In the genomic region with DNA sequence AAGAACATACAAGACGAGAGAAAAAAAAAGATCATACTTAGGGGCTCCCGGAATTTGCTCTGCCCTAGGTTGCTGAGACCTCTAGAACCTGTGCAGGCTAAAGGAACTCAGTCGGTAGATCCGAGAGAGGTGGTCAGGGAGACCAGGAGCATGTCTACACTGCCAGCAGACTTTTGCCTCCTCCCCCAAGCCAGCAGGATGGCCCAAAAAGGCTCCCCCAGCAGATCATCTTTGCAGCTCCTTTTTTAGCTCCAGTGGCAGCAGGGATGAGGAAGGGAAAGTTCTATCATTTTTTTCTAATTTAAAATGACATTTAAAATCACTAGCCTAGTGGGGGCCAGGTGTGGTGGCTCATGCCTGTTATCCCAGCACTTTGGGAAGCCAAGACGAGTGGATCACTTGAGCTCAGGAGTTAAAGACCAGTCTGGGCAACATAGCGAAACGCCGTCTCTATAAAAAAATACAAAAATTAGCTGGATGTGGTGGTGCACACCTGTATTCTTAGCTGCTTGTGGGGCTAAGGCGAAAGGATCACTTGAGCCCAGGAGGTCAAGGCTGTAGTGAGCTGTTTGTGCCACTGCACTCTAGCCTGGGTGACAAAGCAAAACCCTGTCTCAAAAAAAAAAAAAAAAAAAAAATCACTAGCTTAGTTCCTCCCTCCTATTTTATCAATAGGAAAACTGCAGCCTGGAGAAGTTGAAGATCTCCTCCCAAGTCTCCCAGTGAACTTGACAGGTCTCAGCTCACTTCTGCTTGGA, we compare ENCODE assay signal across 9 cellular contexts.
DNase-seq lines count a peak whose midpoint lies in the region; ATAC-seq, FAIRE-seq and TF ChIP-seq lines count a peak whose summit lies in the region.
"Had no signal": no experiment of that assay in that cellular context is flagged by ENCODE, and none has a peak within 500 bp of the region (broad histone marks: within the 10 kb centered on the region; RNA-seq: fewer than 3 reads in every experiment).

No MANE protein-coding gene starts in this region.

- no peak for FAIRE-seq in HepG2 (lab: Jason Lieb, UNC)

- peak overlapping the region; percentile 33; the same call in 1 of the 2 replicates for H3K4me2 ChIP-seq in HepG2 (ENCODE audit: low read depth, low read length)

- peaks cover 16% of the 10 kb centered on the region for H4K20me1 ChIP-seq in HepG2 (ENCODE audit: insufficient read depth, low read length)

- H3K4me1 Mint-ChIP-seq in naive B cell, result peaks cover 57 to 82% (median 66%) of the 10 kb centered on the region in 3 donors

- CTCF ChIA-PET in HepG2 (lab: Yijun Ruan, JAX; ENCODE audit: low intra/inter-chr PET ratio, low total read pairs), result no interaction called here

- H3K27me3 Mint-ChIP-seq in naive B cell, result no peaks in the 10 kb centered on the region

- in situ Hi-C loops in HepG2 (cut with HindIII; ENCODE audit: extremely low pct_ligation_motif_present, low pct_unique_long_range_greater_than_20kb), result no loop called here

- H3K9me3 Mint-ChIP-seq in naive B cell, result no peaks in the 10 kb centered on the region

- H3K9ac ChIP-seq in HepG2 (ENCODE audit: insufficient read depth, low read depth, low read length), result peak overlapping the region; percentile 13

- BruUV-seq in HepG2 (replicated peaks; lab: Mats Ljungman, UMichigan), result no TSS peak

- TF ChIP-seq POLR2A in HepG2 (IDR thresholded peaks at IDR 0.05; ENCODE audit: insufficient read depth in 1 of 2, low read depth in 2 of 2, low read length in 2 of 2), result no peak
- no peak for TF ChIP-seq POLR2A in right lobe of liver (IDR thresholded peaks at IDR 0.05)
- TF ChIP-seq POLR2A in body of pancreas (IDR thresholded peaks at IDR 0.05), result no peak

- WGBS in HepG2 (ENCODE audit: low lambda C conversion rate), result 93% methylated on average over 9 of the region's 9 CpGs
- 75% methylated on average over 9 of the region's 9 CpGs for WGBS in right lobe of liver (ENCODE audit: insufficient coverage, low coverage, low lambda C conversion rate, missing lambda C conversion rate)
- 63 to 77% methylated on average over 9 of the region's 9 CpGs for WGBS in body of pancreas, 2 donors

- peak overlapping the region; percentile 88 to 96 (median 93) for H3K27ac Mint-ChIP-seq in naive B cell

- H2AFZ ChIP-seq in HepG2 (ENCODE audit: low read length), result no peak overlapping the region

- peaks cover 0 to 2% of the 10 kb centered on the region in 2 experiments; a peak in 2 of 5 replicates for H3K36me3 ChIP-seq in HepG2 (replicated peaks in 1 of 2; ENCODE audit: control insufficient read depth in 1 of 2, insufficient read depth in 2 of 2, low read length in 2 of 2)
- H3K36me3 ChIP-seq in right lobe of liver, result no peaks in the 10 kb centered on the region
- no peaks in the 10 kb centered on the region for H3K36me3 ChIP-seq in body of pancreas (replicated peaks in 1 of 2; ENCODE audit: insufficient read depth in 1 of 2, low read depth in 2 of 2)

- no peaks in the 10 kb centered on the region for H3K27me3 ChIP-seq in HepG2 (ENCODE audit: control insufficient read depth in 1 of 2, insufficient read depth in 2 of 2, low read length in 2 of 2)
- no peaks in the 10 kb centered on the region for H3K27me3 ChIP-seq in right lobe of liver
- no peaks in the 10 kb centered on the region for H3K27me3 ChIP-seq in body of pancreas

- peaks cover 55% of the 10 kb centered on the region for H3K79me2 ChIP-seq in HepG2 (ENCODE audit: insufficient read depth, low read length)

- H3K4me1 ChIP-seq in HepG2 (ENCODE audit: insufficient read depth, low read length) (peaks cover 79% of the 10 kb centered on the region), right lobe of liver (peaks cover 0 to 51% (median 27%) of the 10 kb centered on the region in 4 donors), body of pancreas (peaks cover 83% of the 10 kb centered on the region)

- H3K4me3 Mint-ChIP-seq in naive B cell, result peak overlapping the region; percentile 62 to 86 (median 80)

- TF ChIP-seq EP300 in HepG2 (IDR thresholded peaks at IDR 0.05; ENCODE audit: low read depth in 2 of 2, low read length in 2 of 2) (no peak), HepG2 (CRISPR knock-in tag; IDR thresholded peaks at IDR 0.05; ENCODE audit: borderline replicate concordance) (no peak)

- H3K27ac ChIP-seq in HepG2 (ENCODE audit: extremely low read length, insufficient read depth, low read length) (peak overlapping the region; percentile 24), right lobe of liver (peak overlapping the region in 1 of 3 donors; percentile 62), body of pancreas (peak overlapping the region; percentile 66 to 94 (median 94))

- no peak for TF ChIP-seq RAD21 in HepG2 (CRISPR knock-in tag; IDR thresholded peaks at IDR 0.05)

- H3K36me3 Mint-ChIP-seq in naive B cell, result no peaks in the 10 kb centered on the region

- POLR2A ChIA-PET in HepG2 (lab: Yijun Ruan, JAX), result interaction anchor here (1.1 to 3.1 kb wide), 4 partner anchors 9 to 34 kb away, joined by 3 to 13 read pairs (median 3); no protein-coding TSS in a partner anchor

- no peaks in the 10 kb centered on the region for H3K9me3 ChIP-seq in HepG2 (ENCODE audit: low read length)
- no peaks in the 10 kb centered on the region for H3K9me3 ChIP-seq in right lobe of liver
- H3K9me3 ChIP-seq in body of pancreas, result no peaks in the 10 kb centered on the region

- ATAC-seq in HepG2, result no peak
- no peak for ATAC-seq in right lobe of liver
- ATAC-seq in body of pancreas, result no peak
- ATAC-seq in naive B cell (ENCODE audit: low read depth in 2 of 2), result no peak
- no peak for ATAC-seq in activated CD4-positive, CD25-positive, alpha-beta regulatory T cell treated with anti-CD3 and anti-CD28 coated beads, Interleukin-2, amount 50 U/mL, for 24 hours

- H3K4me3 ChIP-seq in HepG2 (replicated peaks in 1 of 3; ENCODE audit: insufficient read depth in 1 of 3, low read depth in 2 of 3, low read length in 3 of 3) (no peak overlapping the region), right lobe of liver (no peak overlapping the region), body of pancreas (no peak overlapping the region)

- no peak for DNase-seq in HepG2 (ENCODE audit: low spot score)
- DNase-seq in right lobe of liver, result no peak
- DNase-seq in body of pancreas, result no peak
- DNase-seq in naive B cell, result no peak
- DNase-seq in LoVo (ENCODE audit: low spot score), result no peak
- no peak for DNase-seq in RKO (ENCODE audit: low spot score)
- DNase-seq in UCSD-AML1 (lab: John Stamatoyannopoulos, UW; ENCODE audit: unreplicated experiment), result no peak
- DNase-seq: DMS 273 treated with DMSO at 0.1 percent for 48 hours had no signal

- intact Hi-C loops in HepG2 (cut with micrococcal nuclease; ENCODE audit: unreplicated experiment), result no loop called here
- intact Hi-C loops in right lobe of liver (cut with DNase I), result no loop called here
- intact Hi-C loops in body of pancreas (cut with DNase I), result no loop called here

- TF ChIP-seq CTCF in HepG2 (CRISPR knock-in tag; IDR thresholded peaks at IDR 0.05) (no peak), right lobe of liver (IDR thresholded peaks at IDR 0.05) (no peak), body of pancreas (IDR thresholded peaks at IDR 0.05) (no peak)

TF ChIP-seq in HepG2, 621 proteins besides CTCF, POLR2A, EP300 and RAD21 (continues in another document):
- TF ChIP-seq PPARG (CRISPR knock-in tag; conservative IDR thresholded peaks at IDR 0.05) (0 out of 2 replicates have a peak, but pooled peaks have one; percentile 27), NR2F2 (IDR thresholded peaks at IDR 0.05; ENCODE audit: borderline replicate concordance, low read depth) (0 out of 2 replicates have a peak, but pooled peaks have one; percentile 22), KAT7 (CRISPR knock-in tag; IDR thresholded peaks at IDR 0.05; ENCODE audit: borderline replicate concordance) (no peak), NFE2L1 (CRISPR knock-in tag; IDR thresholded peaks at IDR 0.05; ENCODE audit: borderline replicate concordance) (no peak), FOXA1 (IDR thresholded peaks at IDR 0.05) (no peak), FOXA1 (CRISPR knock-in tag; IDR thresholded peaks at IDR 0.05) (no peak), ZNF10 (CRISPR knock-in tag; IDR thresholded peaks at IDR 0.05; ENCODE audit: borderline replicate concordance, low read depth) (no peak), ZNF816 (CRISPR knock-in tag; IDR thresholded peaks at IDR 0.05; ENCODE audit: borderline replicate concordance) (no peak), ZNF24 (IDR thresholded peaks at IDR 0.05) (no peak), RBFOX2 (IDR thresholded peaks at IDR 0.05; ENCODE audit: low read depth, low read length) (no peak), NR1H2 (CRISPR knock-in tag; IDR thresholded peaks at IDR 0.05; ENCODE audit: borderline replicate concordance, low read depth) (no peak), FLYWCH1 (CRISPR knock-in tag; IDR thresholded peaks at IDR 0.05) (no peak), RARG (CRISPR knock-in tag; IDR thresholded peaks at IDR 0.05; ENCODE audit: low read depth) (no peak)
- TF ChIP-seq, protein P1, sequence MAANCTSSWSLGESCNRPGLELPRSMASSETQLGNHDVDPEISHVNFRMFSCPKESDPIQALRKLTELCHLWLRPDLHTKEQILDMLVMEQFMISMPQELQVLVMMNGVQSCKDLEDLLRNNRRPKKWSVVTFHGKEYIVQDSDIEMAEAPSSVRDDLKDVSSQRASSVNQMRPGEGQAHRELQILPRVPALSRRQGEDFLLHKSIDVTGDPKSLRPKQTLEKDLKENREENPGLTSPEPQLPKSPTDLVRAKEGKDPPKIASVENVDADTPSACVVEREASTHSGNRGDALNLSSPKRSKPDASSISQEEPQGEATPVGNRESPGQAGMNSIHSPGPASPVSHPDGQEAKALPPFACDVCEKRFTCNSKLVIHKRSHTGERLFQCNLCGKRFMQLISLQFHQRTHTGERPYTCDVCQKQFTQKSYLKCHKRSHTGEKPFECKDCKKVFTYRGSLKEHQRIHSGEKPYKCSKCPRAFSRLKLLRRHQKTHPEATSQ (CRISPR knock-in tag; IDR thresholded peaks at IDR 0.05; ENCODE audit: borderline replicate concordance), result no peak
